8 cellular contexts compared by ENCODE assay signal in genomic region chr18:50281972-50282520, GRCh38. TPM values are rescaled to one million over a fixed set of nuclear protein-coding genes. Genes with fewer than 3 reads are reported as not detected.
DNase-seq lines count a peak whose midpoint lies in the region; ATAC-seq, FAIRE-seq and TF ChIP-seq lines count a peak whose summit lies in the region.

No MANE protein-coding gene starts in this region.

- in situ Hi-C loops in mammary epithelial cell (cut with MboI; ENCODE audit: low sequenced_read_pairs in 2 of 2), result no loop called here

- H3K4me1 ChIP-seq in mammary epithelial cell (ENCODE audit: insufficient read depth, low read length), result peaks cover 59% of the 10 kb centered on the region
- peaks cover 28% of the 10 kb centered on the region for H3K4me1 ChIP-seq in mesenchymal stem cell (ENCODE audit: control insufficient read depth, insufficient read depth, low read depth, low read length)
- H3K4me1 ChIP-seq in uterus, result peaks cover 4 to 7% of the 10 kb centered on the region in 2 donors

- peak overlapping the region; percentile 81 to 100 (median 98) for H3K4me3 ChIP-seq in mammary epithelial cell (replicated peaks in 1 of 3; ENCODE audit: insufficient read depth in 1 of 3, low read depth in 2 of 3, low read length in 3 of 3)
- H3K4me3 ChIP-seq in mesenchymal stem cell (ENCODE audit: insufficient read depth in 1 of 2, low read depth in 1 of 2, low read length in 2 of 2), result peak overlapping the region; percentile 82 to 97
- peak overlapping the region; percentile 69 to 98 for H3K4me3 ChIP-seq in uterus

- H3K36me3 ChIP-seq in mammary epithelial cell (ENCODE audit: insufficient read depth, low read length), result peaks cover 17% of the 10 kb centered on the region
- H3K36me3 ChIP-seq in mesenchymal stem cell (ENCODE audit: control insufficient read depth in 1 of 2, insufficient read depth in 2 of 2, low read depth in 1 of 2, low read length in 2 of 2), result peaks cover 46 to 55% of the 10 kb centered on the region in 2 experiments
- no peaks in the 10 kb centered on the region for H3K36me3 ChIP-seq in uterus

- peak overlapping the region in 1 of 2 experiments; percentile 93 for H3K14ac ChIP-seq in mesenchymal stem cell (ENCODE audit: low read length in 2 of 2)

- H3K9ac ChIP-seq in mammary epithelial cell (ENCODE audit: insufficient read depth, low read length), result peak overlapping the region; percentile 46
- peak overlapping the region; percentile 96 for H3K9ac ChIP-seq in mesenchymal stem cell (ENCODE audit: low read length)

- no peak for TF ChIP-seq CTCF in mammary epithelial cell (conservative IDR thresholded peaks at IDR 0.05 in 1 of 2, IDR thresholded peaks at IDR 0.05 in 1 of 2; ENCODE audit: extremely low read depth in 1 of 2, insufficient read depth in 1 of 2, low read depth in 1 of 2, low read length in 2 of 2)
- no peak for TF ChIP-seq CTCF in uterus (IDR thresholded peaks at IDR 0.05)
- no peak for TF ChIP-seq CTCF in omental fat pad (IDR thresholded peaks at IDR 0.05)

- WGBS in mammary epithelial cell (ENCODE audit: low coverage, missing lambda C conversion rate), result 80% methylated on average over 3 of the region's 35 CpGs
- WGBS in mesenchymal stem cell, result 39% methylated on average over 35 of the region's 35 CpGs

- no peak for FAIRE-seq in GM19239 (lab: Jason Lieb, UNC)

- intact Hi-C loops in mammary epithelial cell (cut with micrococcal nuclease) (loop anchor here (1.0 kb wide), 3 partner anchors 26 to 75 kb away; no protein-coding TSS in a partner anchor), uterus (cut with DNase I; ENCODE audit: low total_unique reads) (no loop called here)

- no peak for TF ChIP-seq POLR2A in uterus (IDR thresholded peaks at IDR 0.05)

- H3K27ac Mint-ChIP-seq in activated naive CD4-positive, alpha-beta T cell treated with anti-CD3 and anti-CD28 coated beads, Interleukin-2, amount 50 U/mL, for 24 hours, result peak overlapping the region; percentile 92

- no peak for ATAC-seq in omental fat pad (ENCODE audit: low FRiP score)

- H2AK5ac ChIP-seq in mesenchymal stem cell (ENCODE audit: low read length, severe bottlenecking), result peak overlapping the region; percentile 96

- peak overlapping the region; percentile 92 for H3K4me2 ChIP-seq in mammary epithelial cell (ENCODE audit: insufficient read depth, low read depth, low read length)
- peak overlapping the region; percentile 95 for H3K4me2 ChIP-seq in mesenchymal stem cell (ENCODE audit: low read length, poor library complexity, severe bottlenecking)

- H2BK5ac ChIP-seq in mesenchymal stem cell (ENCODE audit: low read depth, low read length, poor library complexity, severe bottlenecking), result no peak overlapping the region

- no peaks in the 10 kb centered on the region for H3K9me3 Mint-ChIP-seq in activated naive CD4-positive, alpha-beta T cell treated with anti-CD3 and anti-CD28 coated beads, Interleukin-2, amount 50 U/mL, for 24 hours

- H3K4me1 Mint-ChIP-seq in activated naive CD4-positive, alpha-beta T cell treated with anti-CD3 and anti-CD28 coated beads, Interleukin-2, amount 50 U/mL, for 24 hours, result peaks cover 45% of the 10 kb centered on the region

- peak overlapping the region; percentile 96 to 98 for H3K18ac ChIP-seq in mesenchymal stem cell (ENCODE audit: low read depth in 1 of 2, low read length in 2 of 2)

- H3K36me3 Mint-ChIP-seq in activated naive CD4-positive, alpha-beta T cell treated with anti-CD3 and anti-CD28 coated beads, Interleukin-2, amount 50 U/mL, for 24 hours, result peaks cover 23% of the 10 kb centered on the region

- CTCF ChIA-PET in mammary epithelial cell (lab: Charles Lee; ENCODE audit: low non-redundant PET), result interaction anchor here (0.5 to 0.6 kb wide), 3 partner anchors 20 to 600 kb away, joined by 3 to 5 read pairs (median 3); no protein-coding TSS in a partner anchor

- peak overlapping the region; percentile 86 for H3K27ac ChIP-seq in mammary epithelial cell (ENCODE audit: insufficient read depth, low read depth, low read length)
- H3K27ac ChIP-seq in mesenchymal stem cell (ENCODE audit: low read length, poor library complexity, severe bottlenecking), result peak overlapping the region; percentile 74
- peak overlapping the region; percentile 94 to 96 for H3K27ac ChIP-seq in uterus

- peaks cover 69% of the 10 kb centered on the region for H3K79me2 ChIP-seq in mammary epithelial cell (ENCODE audit: insufficient read depth, low read length)

- no peaks in the 10 kb centered on the region for H3K27me3 Mint-ChIP-seq in activated naive CD4-positive, alpha-beta T cell treated with anti-CD3 and anti-CD28 coated beads, Interleukin-2, amount 50 U/mL, for 24 hours

- H4K20me1 ChIP-seq in mammary epithelial cell (ENCODE audit: insufficient read depth, low read length), result no peaks in the 10 kb centered on the region

- H2AFZ ChIP-seq in mammary epithelial cell (ENCODE audit: low read depth, low read length), result peak overlapping the region; percentile 92
- H2AFZ ChIP-seq in mesenchymal stem cell (ENCODE audit: low read depth, low read length), result peak overlapping the region; percentile 94

- H3K4ac ChIP-seq in mesenchymal stem cell (ENCODE audit: low read depth in 1 of 2, low read length in 2 of 2), result peak overlapping the region; percentile 90 to 96

- H3K9me3 ChIP-seq in mammary epithelial cell (replicated peaks; ENCODE audit: insufficient read depth, low read length), result no peaks in the 10 kb centered on the region
- no peaks in the 10 kb centered on the region for H3K9me3 ChIP-seq in mesenchymal stem cell (ENCODE audit: control insufficient read depth, low read length)
- no peaks in the 10 kb centered on the region for H3K9me3 ChIP-seq in uterus

- peak overlapping the region; percentile 7 to 40 for H2BK12ac ChIP-seq in mesenchymal stem cell (ENCODE audit: low read length in 2 of 2)

- no peak overlapping the region for H2BK120ac ChIP-seq in mesenchymal stem cell (ENCODE audit: low read depth, low read length)

- BruUV-seq in mammary epithelial cell (replicated peaks; lab: Mats Ljungman, UMichigan), result no TSS peak

- peak overlapping the region; percentile 98 for H4K91ac ChIP-seq in mesenchymal stem cell (ENCODE audit: low read length)

- H3K27me3 ChIP-seq in mammary epithelial cell (ENCODE audit: insufficient read depth, low read length) (no peaks in the 10 kb centered on the region), mesenchymal stem cell (ENCODE audit: control insufficient read depth in 1 of 2, insufficient read depth in 1 of 2, low read length in 2 of 2) (no peaks in the 10 kb centered on the region), uterus (no peaks in the 10 kb centered on the region)

- peak overlapping the region; percentile 100 for H4K8ac ChIP-seq in mesenchymal stem cell (ENCODE audit: low read length)

- no peak for DNase-seq in activated naive CD4-positive, alpha-beta T cell (lab: John Stamatoyannopoulos, UW)
- DNase-seq in mammary epithelial cell, result no peak
- DNase-seq in mesenchymal stem cell, result no peak
- no peak for DNase-seq in uterus
- no peak for DNase-seq in omental fat pad (ENCODE audit: low spot score)
- DNase-seq in NCI-H2081 treated with DMSO at 0.1 percent for 48 hours (lab: John Stamatoyannopoulos, UW), result no peak
- no peak for DNase-seq in GM19239 (ENCODE audit: insufficient read length, low spot score)

- H3K79me1 ChIP-seq in mesenchymal stem cell (replicated peaks; ENCODE audit: low read length, poor library complexity, severe bottlenecking), result peaks cover 35% of the 10 kb centered on the region

- H3K23ac ChIP-seq in mesenchymal stem cell (ENCODE audit: low read length in 2 of 2), result peak overlapping the region in 1 of 2 experiments; percentile 47

- dilution Hi-C loops in mammary epithelial cell (cut with HindIII; ENCODE audit: low sequenced_read_pairs), result no loop called here

- peak overlapping the region; percentile 86 for H2BK15ac ChIP-seq in mesenchymal stem cell (ENCODE audit: low read depth, poor library complexity, severe bottlenecking)

- H3K4me3 Mint-ChIP-seq in activated naive CD4-positive, alpha-beta T cell treated with anti-CD3 and anti-CD28 coated beads, Interleukin-2, amount 50 U/mL, for 24 hours, result peak overlapping the region; percentile 91

RNA-seq across cellular contexts. Expression of gene MBD1, which starts 0.7 kb away (rescaled TPM):
- 100 to 1,000 TPM; 102 to 196 TPM for total RNA-seq in mammary epithelial cell
- 83.4 TPM for polyA plus RNA-seq in mammary epithelial cell
- 81.4 TPM for polyA minus RNA-seq in mammary epithelial cell
- polyA plus RNA-seq in mesenchymal stem cell (2013, experiment 1 of 2), result 34.4 TPM
- 35.0 TPM for polyA plus RNA-seq in mesenchymal stem cell (2013, experiment 2 of 2)
- total RNA-seq in uterus, result 10 to 100 TPM; 20.3 to 82.2 (median 52.7) TPM
- 10 to 100 TPM; 49.5 to 63.6 (median 59.4) TPM for total RNA-seq in omental fat pad

RNA-seq across cellular contexts. Expression of gene CXXC1, which starts 5.4 kb away (rescaled TPM):
- total RNA-seq in mammary epithelial cell (10 to 100 TPM; 27.7 to 78.2 TPM), uterus (10 to 100 TPM; 54.1 to 85.1 (median 70.4) TPM), omental fat pad (10 to 100 TPM; 29.3 to 66.4 (median 51.6) TPM)
- 67.3 TPM for polyA plus RNA-seq in mammary epithelial cell
- polyA minus RNA-seq in mammary epithelial cell, result 25.7 TPM
- 24.0 TPM for polyA plus RNA-seq in mesenchymal stem cell (2013, experiment 1 of 2)
- 24.8 TPM for polyA plus RNA-seq in mesenchymal stem cell (2013, experiment 2 of 2)

RNA-seq across cellular contexts. Expression of gene CFAP53, which starts 15.8 kb away (rescaled TPM):
- total RNA-seq in mammary epithelial cell (1 to 10 TPM in 1 of 2 donors, under 1 TPM in 1; 0.67 to 1.7 TPM), uterus (1 to 10 TPM in 1 of 4 donors, under 1 TPM in 1, not detected in 2; 0.95 to 1.1 TPM), omental fat pad (1 to 10 TPM in 1 of 4 donors, under 1 TPM in 1, not detected in 2; 0.37 to 1.3 TPM)
- 0.29 TPM for polyA plus RNA-seq in mammary epithelial cell
- polyA minus RNA-seq in mammary epithelial cell, result not detected
- 0.19 TPM for polyA plus RNA-seq in mesenchymal stem cell (2013, experiment 1 of 2)
- polyA plus RNA-seq in mesenchymal stem cell (2013, experiment 2 of 2), result 0.22 TPM
